Comparison of ENCODE assay signal across 19 cellular contexts in genomic region chr9:87077986-87078385, GRCh38.
"Had no signal": no experiment of that assay in that cellular context is flagged by ENCODE, and none has a peak within 500 bp of the region (broad histone marks: within the 10 kb centered on the region; RNA-seq: fewer than 3 reads in every experiment).

No MANE protein-coding gene starts in this region.

- H3K9me3 ChIP-seq: esophagus muscularis mucosa, gastroesophageal sphincter, lower lobe of right lung, mucosa of descending colon had no signal

- H3K27ac Mint-ChIP-seq: mesothelial cell of epicardium had no signal

- H3K4me1 ChIP-seq: foreskin keratinocyte, left lung, lower lobe of right lung had no signal

- H3K36me3 ChIP-seq: esophagus muscularis mucosa, gastroesophageal sphincter, heart right ventricle, left lung, lower lobe of right lung had no signal

- H3K4me3 ChIP-seq: coronary artery, dorsolateral prefrontal cortex, esophagus muscularis mucosa, gastroesophageal sphincter, heart right ventricle, left lung, lower lobe of right lung, mucosa of descending colon had no signal

- ATAC-seq: foreskin keratinocyte, gastroesophageal sphincter, heart right ventricle, left cardiac atrium, left lung, left ventricle myocardium superior, lower lobe of right lung, mucosa of descending colon had no signal

- H3K4me3 Mint-ChIP-seq: mesothelial cell of epicardium had no signal

- H3K27me3 ChIP-seq: dorsolateral prefrontal cortex, esophagus muscularis mucosa, foreskin keratinocyte, gastroesophageal sphincter, heart right ventricle, left lung had no signal

- H3K27ac ChIP-seq: coronary artery, dorsolateral prefrontal cortex, esophagus muscularis mucosa, foreskin keratinocyte, gastroesophageal sphincter, heart right ventricle, left lung, lower lobe of right lung had no signal

- DNase-seq: dermis blood vessel endothelial cell; dorsolateral prefrontal cortex; effector CD4-positive, alpha-beta T cell; effector memory CD4-positive, alpha-beta T cell; foreskin keratinocyte; glutamatergic neuron; head of caudate nucleus; heart right ventricle; hippocampal formation; left cardiac atrium; left lung; left ventricle myocardium superior; lower lobe of right lung; mesenchymal stem cell; mucosa of descending colon had no signal
